ENCODE assay signal across 15 cellular contexts in genomic region chr16:67101683-67102082, GRCh38. TPM values are rescaled to one million over a fixed set of nuclear protein-coding genes. Genes with fewer than 3 reads are reported as not detected.
A peak's percentile ranks its signal among the peaks of the same experiment; 100 is the strongest.
DNase-seq lines count a peak whose midpoint lies in the region; TF ChIP-seq lines count a peak whose summit lies in the region.
"Had no signal": no experiment of that assay in that cellular context is flagged by ENCODE, and none has a peak within 500 bp of the region (broad histone marks: within the 10 kb centered on the region; RNA-seq: fewer than 3 reads in every experiment).

No MANE protein-coding gene starts in this region.

- peaks cover 7% of the 10 kb centered on the region for H3K4me1 Mint-ChIP-seq in activated CD4-positive, alpha-beta memory T cell treated with anti-CD3 and anti-CD28 coated beads for 36 hours (ENCODE audit: low read depth)
- peaks cover 2% of the 10 kb centered on the region for H3K4me1 Mint-ChIP-seq in activated CD4-positive, alpha-beta memory T cell treated with anti-CD3 and anti-CD28 coated beads, Interleukin-2, amount 10 ng/mL, durations not matched to agents 7 days and 5 days
- H3K4me1 Mint-ChIP-seq in progenitor cell of endocrine pancreas (ENCODE audit: low read depth): no peaks in the 10 kb centered on the region

- H3K36me3 ChIP-seq in MG63 (peaks cover 8% of the 10 kb centered on the region; the same call in 1 of the 2 replicates), WERI-Rb-1 (peaks cover 19% of the 10 kb centered on the region), BE2C (peaks cover 3% of the 10 kb centered on the region; the same call in 1 of the 2 replicates)

- POLR2A ChIA-PET in activated CD4-positive, alpha-beta memory T cell treated with anti-CD3 and anti-CD28 coated beads for 36 hours (lab: Charles Lee): interaction anchor here (0.6 to 1.2 kb wide), 5 partner anchors 46 to 244 kb away, joined by 3 to 10 read pairs (median 4); no protein-coding TSS in a partner anchor
- POLR2A ChIA-PET in activated CD4-positive, alpha-beta memory T cell treated with anti-CD3 and anti-CD28 coated beads, Interleukin-2, amount 10 ng/mL, durations not matched to agents 7 days and 5 days (lab: Charles Lee): interaction anchor here (0.9 to 1.4 kb wide), 4 partner anchors 10 to 84 kb away, joined by 3 to 4 read pairs (median 3); partner anchors contain the start of gene B3GNT9

- intact Hi-C loops in activated CD4-positive, alpha-beta memory T cell treated with anti-CD3 and anti-CD28 coated beads for 36 hours (cut with micrococcal nuclease): loop anchor here (1.0 to 2.0 kb wide), 3 partner anchors 47 to 124 kb away; no protein-coding TSS in a partner anchor

- no peaks in the 10 kb centered on the region for H3K9me3 Mint-ChIP-seq in activated CD4-positive, alpha-beta memory T cell treated with anti-CD3 and anti-CD28 coated beads for 36 hours
- H3K9me3 Mint-ChIP-seq in activated CD4-positive, alpha-beta memory T cell treated with anti-CD3 and anti-CD28 coated beads, Interleukin-2, amount 10 ng/mL, durations not matched to agents 7 days and 5 days: no peaks in the 10 kb centered on the region
- H3K9me3 Mint-ChIP-seq in progenitor cell of endocrine pancreas (ENCODE audit: low read depth): no peaks in the 10 kb centered on the region
- H3K9me3 Mint-ChIP-seq: H9; stimulated activated naive CD8-positive, alpha-beta T cell treated with anti-CD3 and anti-CD28 coated beads, Interleukin-15, Interleukin-2, amounts not matched to agents 100 ng/mL and 50 ng/mL, for 24 hours had no signal

- DNase-seq in activated CD4-positive, alpha-beta memory T cell treated with anti-CD3 and anti-CD28 coated beads for 36 hours: peak; percentile 56
- no peak for DNase-seq in activated CD4-positive, alpha-beta memory T cell treated with anti-CD3 and anti-CD28 coated beads, Interleukin-2, amount 10 ng/mL, durations not matched to agents 7 days and 5 days
- DNase-seq in EL (peak; percentile 54), MG63 (peak; percentile 5), kidney glomerular epithelial cell (lab: John Stamatoyannopoulos, UW) (peak; percentile 22), progenitor cell of endocrine pancreas (ENCODE audit: low spot score, unreplicated experiment) (no peak), WERI-Rb-1 (no peak), BE2C (no peak)
- DNase-seq: aorta, H9, left ventricle myocardium superior, NCI-H2029, NCI-H510A treated with DMSO at 0.1 percent for 48 hours had no signal

- H3K27ac Mint-ChIP-seq in activated CD4-positive, alpha-beta memory T cell treated with anti-CD3 and anti-CD28 coated beads for 36 hours: peak overlapping the region; percentile 69
- no peak overlapping the region for H3K27ac Mint-ChIP-seq in activated CD4-positive, alpha-beta memory T cell treated with anti-CD3 and anti-CD28 coated beads, Interleukin-2, amount 10 ng/mL, durations not matched to agents 7 days and 5 days
- no peak overlapping the region for H3K27ac Mint-ChIP-seq in progenitor cell of endocrine pancreas
- H3K27ac Mint-ChIP-seq: H9; stimulated activated naive CD8-positive, alpha-beta T cell treated with anti-CD3 and anti-CD28 coated beads, Interleukin-15, Interleukin-2, amounts not matched to agents 100 ng/mL and 50 ng/mL, for 24 hours had no signal

- no peak for TF ChIP-seq CTCF in progenitor cell of endocrine pancreas (IDR thresholded peaks at IDR 0.05; ENCODE audit: unreplicated experiment)
- TF ChIP-seq CTCF in WERI-Rb-1 (IDR thresholded peaks at IDR 0.05; ENCODE audit: low read depth, low read length): no peak
- no peak for TF ChIP-seq CTCF in BE2C (IDR thresholded peaks at IDR 0.05; ENCODE audit: low read depth, low read length)

- CTCF ChIA-PET in activated CD4-positive, alpha-beta memory T cell treated with anti-CD3 and anti-CD28 coated beads for 36 hours (lab: Charles Lee): interaction anchor here (0.7 to 6.5 kb wide), 13 partner anchors 8 to 155 kb away, joined by 3 to 103 read pairs (median 6); partner anchors contain the start of gene PHAF1
- CTCF ChIA-PET in activated CD4-positive, alpha-beta memory T cell treated with anti-CD3 and anti-CD28 coated beads, Interleukin-2, amount 10 ng/mL, durations not matched to agents 7 days and 5 days (lab: Charles Lee): interaction anchor here (0.7 to 7.7 kb wide), 12 partner anchors 11 to 141 kb away, joined by 3 to 88 read pairs (median 5); partner anchors contain the start of genes CBFB and CES3

- no peak overlapping the region for H3K27ac ChIP-seq in WERI-Rb-1
- H3K27ac ChIP-seq: parathyroid adenoma had no signal

- H3K36me3 Mint-ChIP-seq in activated CD4-positive, alpha-beta memory T cell treated with anti-CD3 and anti-CD28 coated beads for 36 hours: peaks cover 4% of the 10 kb centered on the region
- peaks cover 23% of the 10 kb centered on the region for H3K36me3 Mint-ChIP-seq in activated CD4-positive, alpha-beta memory T cell treated with anti-CD3 and anti-CD28 coated beads, Interleukin-2, amount 10 ng/mL, durations not matched to agents 7 days and 5 days (ENCODE audit: low read depth)
- peaks cover 3% of the 10 kb centered on the region for H3K36me3 Mint-ChIP-seq in progenitor cell of endocrine pancreas (ENCODE audit: insufficient read depth)

- H3K9me3 ChIP-seq in MG63 (no peaks in the 10 kb centered on the region), WERI-Rb-1 (ENCODE audit: severe bottlenecking) (no peaks in the 10 kb centered on the region), BE2C (no peaks in the 10 kb centered on the region)

- no peaks in the 10 kb centered on the region for H3K27me3 ChIP-seq in MG63
- H3K27me3 ChIP-seq in WERI-Rb-1 (ENCODE audit: insufficient read depth, low read depth, severe bottlenecking): no peaks in the 10 kb centered on the region
- H3K27me3 ChIP-seq in BE2C: no peaks in the 10 kb centered on the region

- H3K4me1 ChIP-seq in BE2C: no peaks in the 10 kb centered on the region
- H3K4me1 ChIP-seq: parathyroid adenoma had no signal

- H3K27me3 Mint-ChIP-seq in activated CD4-positive, alpha-beta memory T cell treated with anti-CD3 and anti-CD28 coated beads for 36 hours: no peaks in the 10 kb centered on the region
- H3K27me3 Mint-ChIP-seq in activated CD4-positive, alpha-beta memory T cell treated with anti-CD3 and anti-CD28 coated beads, Interleukin-2, amount 10 ng/mL, durations not matched to agents 7 days and 5 days: no peaks in the 10 kb centered on the region
- no peaks in the 10 kb centered on the region for H3K27me3 Mint-ChIP-seq in progenitor cell of endocrine pancreas
- H3K27me3 Mint-ChIP-seq: stimulated activated naive CD8-positive, alpha-beta T cell treated with anti-CD3 and anti-CD28 coated beads, Interleukin-15, Interleukin-2, amounts not matched to agents 100 ng/mL and 50 ng/mL, for 24 hours had no signal

- H3K4me3 Mint-ChIP-seq in activated CD4-positive, alpha-beta memory T cell treated with anti-CD3 and anti-CD28 coated beads for 36 hours: no peak overlapping the region
- H3K4me3 Mint-ChIP-seq in activated CD4-positive, alpha-beta memory T cell treated with anti-CD3 and anti-CD28 coated beads, Interleukin-2, amount 10 ng/mL, durations not matched to agents 7 days and 5 days: no peak overlapping the region
- H3K4me3 Mint-ChIP-seq in progenitor cell of endocrine pancreas (ENCODE audit: low read depth): no peak overlapping the region
- H3K4me3 Mint-ChIP-seq: H9; stimulated activated naive CD8-positive, alpha-beta T cell treated with anti-CD3 and anti-CD28 coated beads, Interleukin-15, Interleukin-2, amounts not matched to agents 100 ng/mL and 50 ng/mL, for 24 hours had no signal

- H3K4me3 ChIP-seq in MG63 (no peak overlapping the region), WERI-Rb-1 (ENCODE audit: low read depth, low read length) (no peak overlapping the region), BE2C (ENCODE audit: low read depth, low read length) (no peak overlapping the region)

RNA-seq across cellular contexts. Expression of gene PHAF1, which starts 8.1 kb away (rescaled TPM):
- total RNA-seq in activated CD4-positive, alpha-beta memory T cell treated with anti-CD3 and anti-CD28 coated beads for 36 hours: 10 to 100 TPM; 11.4 to 12.3 TPM
- 10 to 100 TPM; 12.4 to 13.3 TPM for total RNA-seq in activated CD4-positive, alpha-beta memory T cell treated with anti-CD3 and anti-CD28 coated beads, Interleukin-2, amount 10 ng/mL, durations not matched to agents 7 days and 5 days
- 5.6 and 18.9 TPM in 2 replicates for total RNA-seq in MG63 (2014; rRNA removed; shearing (Covaris generic); ENCODE audit: low replicate concordance)
- 20.4 and 21.0 TPM in 2 replicates for total RNA-seq in progenitor cell of endocrine pancreas
- polyA plus RNA-seq in BE2C (2012; ENCODE audit: insufficient read depth, insufficient read length, low read depth): 34.2 TPM

RNA-seq across cellular contexts. Expression of gene B3GNT9, which starts 49.1 kb away (rescaled TPM):
- 1 to 10 TPM; 5.1 to 5.6 TPM for total RNA-seq in activated CD4-positive, alpha-beta memory T cell treated with anti-CD3 and anti-CD28 coated beads for 36 hours
- total RNA-seq in activated CD4-positive, alpha-beta memory T cell treated with anti-CD3 and anti-CD28 coated beads, Interleukin-2, amount 10 ng/mL, durations not matched to agents 7 days and 5 days: 10 to 100 TPM; 14.6 to 16.2 TPM
- total RNA-seq in MG63 (2014; rRNA removed; shearing (Covaris generic); ENCODE audit: low replicate concordance): 5.2 and 10.0 TPM in 2 replicates
- 5.1 TPM in 2 replicates for total RNA-seq in progenitor cell of endocrine pancreas
- polyA plus RNA-seq in BE2C (2012; ENCODE audit: insufficient read depth, insufficient read length, low read depth): 6.2 TPM

RNA-seq across cellular contexts. Expression of gene TRADD, which starts 58.0 kb away (rescaled TPM):
- total RNA-seq in activated CD4-positive, alpha-beta memory T cell treated with anti-CD3 and anti-CD28 coated beads for 36 hours: 10 to 100 TPM; 41.7 to 43.2 TPM
- total RNA-seq in activated CD4-positive, alpha-beta memory T cell treated with anti-CD3 and anti-CD28 coated beads, Interleukin-2, amount 10 ng/mL, durations not matched to agents 7 days and 5 days: 10 to 100 TPM; 96.9 to 97.3 TPM
- 11.4 and 14.4 TPM in 2 replicates for total RNA-seq in MG63 (2014; rRNA removed; shearing (Covaris generic); ENCODE audit: low replicate concordance)
- total RNA-seq in progenitor cell of endocrine pancreas: 5.6 and 6.6 TPM in 2 replicates
- 6.0 TPM for polyA plus RNA-seq in BE2C (2012; ENCODE audit: insufficient read depth, insufficient read length, low read depth)

RNA-seq across cellular contexts. Expression of gene FBXL8, which starts 58.1 kb away (rescaled TPM):
- total RNA-seq in activated CD4-positive, alpha-beta memory T cell treated with anti-CD3 and anti-CD28 coated beads for 36 hours: 10 to 100 TPM; 24.1 to 25.7 TPM
- 10 to 100 TPM; 52.3 to 54.4 TPM for total RNA-seq in activated CD4-positive, alpha-beta memory T cell treated with anti-CD3 and anti-CD28 coated beads, Interleukin-2, amount 10 ng/mL, durations not matched to agents 7 days and 5 days
- 2.5 and 7.0 TPM in 2 replicates for total RNA-seq in MG63 (2014; rRNA removed; shearing (Covaris generic); ENCODE audit: low replicate concordance)
- total RNA-seq in progenitor cell of endocrine pancreas: 1.7 and 2.1 TPM in 2 replicates
- 14.4 TPM for polyA plus RNA-seq in BE2C (2012; ENCODE audit: insufficient read depth, insufficient read length, low read depth)

Comparison
In these comparisons a context has a peak if more than half of its experiments do, and no peak if none do; other contexts are left out.
1. DNase-seq: peak in activated CD4-positive, alpha-beta memory T cell treated with anti-CD3 and anti-CD28 coated beads for 36 hours (single experiment), EL (single experiment), MG63 (single experiment) and kidney glomerular epithelial cell (single experiment); none in activated CD4-positive, alpha-beta memory T cell treated with anti-CD3 and anti-CD28 coated beads, Interleukin-2, amount 10 ng/mL, durations not matched to agents 7 days and 5 days (single experiment), progenitor cell of endocrine pancreas (single experiment), WERI-Rb-1 (single experiment) and BE2C (single experiment).